9 cellular contexts compared by ENCODE assay signal in genomic region chr16:87570938-87571867, GRCh38. TPM values are rescaled to one million over a fixed set of nuclear protein-coding genes. Genes with fewer than 3 reads are reported as not detected.
DNase-seq lines count a peak whose midpoint lies in the region; ATAC-seq and TF ChIP-seq lines count a peak whose summit lies in the region.
"Had no signal": no experiment of that assay in that cellular context is flagged by ENCODE, and none has a peak within 500 bp of the region (broad histone marks: within the 10 kb centered on the region; RNA-seq: fewer than 3 reads in every experiment).

No MANE protein-coding gene starts in this region.

- POLR2A ChIA-PET in WTC11 (lab: Charles Lee), result interaction anchor here (0.6 kb wide), 1 partner anchor 164 kb away, joined by 8 read pairs; no protein-coding TSS in a partner anchor

- TF ChIP-seq CTCF in WTC11 (IDR thresholded peaks at IDR 0.05), result no peak

- H3K36me3 ChIP-seq in stomach smooth muscle (ENCODE audit: control insufficient read depth in 2 of 2, insufficient read depth in 2 of 2, low read length in 2 of 2), result no peaks in the 10 kb centered on the region

- no peaks in the 10 kb centered on the region; the same call in 1 of the 2 replicates for H3K27me3 Mint-ChIP-seq in WTC11 (ENCODE audit: low read depth)

- H3K4me3 ChIP-seq in stomach smooth muscle (ENCODE audit: low read length in 2 of 2), result no peak overlapping the region

- no peak overlapping the region for H3K4me3 Mint-ChIP-seq in WTC11

- H3K4me1 ChIP-seq in stomach smooth muscle (ENCODE audit: control insufficient read depth, insufficient read depth, low read length), result peaks cover 19% of the 10 kb centered on the region

- H3K27me3 ChIP-seq in stomach smooth muscle (ENCODE audit: control insufficient read depth in 1 of 2, insufficient read depth in 2 of 2, low read length in 2 of 2), result no peaks in the 10 kb centered on the region

- H3K36me3 Mint-ChIP-seq in WTC11, result no peaks in the 10 kb centered on the region

- CTCF ChIA-PET in WTC11 (lab: Charles Lee), result interaction anchor here (0.6 to 3.9 kb wide), 65 partner anchors 9 to 300 kb away, joined by 3 to 81 read pairs (median 5); partner anchors contain the start of gene JPH3

- ATAC-seq in WTC11, result peak; percentile 77
- ATAC-seq in GM19397 (IDR thresholded peaks at IDR 0.05; ENCODE audit: unreplicated experiment), result no peak

- peaks cover 13% of the 10 kb centered on the region for H3K9me3 Mint-ChIP-seq in WTC11

- H3K9me3 ChIP-seq in stomach smooth muscle (ENCODE audit: control insufficient read depth in 2 of 2, low read length in 2 of 2), result no peaks in the 10 kb centered on the region

- peaks cover 27% of the 10 kb centered on the region for H3K4me1 Mint-ChIP-seq in WTC11

- DNase-seq in AG20443 (ENCODE audit: low spot score), result peak; percentile 91
- DNase-seq in HCEC 1CT, result peak; percentile 65
- peak; percentile 85 for DNase-seq in WTC11 (ENCODE audit: low spot score)
- DNase-seq in hepatic stellate cell (ENCODE audit: low spot score), result peak; percentile 91
- no peak for DNase-seq in middle frontal gyrus (ENCODE audit: extremely low spot score, low spot score)
- DNase-seq in COLO829 (ENCODE audit: low spot score), result no peak

- H3K9ac ChIP-seq in stomach smooth muscle (ENCODE audit: low read length in 2 of 2), result no peak overlapping the region

- H3K27ac ChIP-seq in stomach smooth muscle (ENCODE audit: low read length), result peak overlapping the region; percentile 46
- H3K27ac ChIP-seq: HL-60 had no signal

- no peak overlapping the region for H3K27ac Mint-ChIP-seq in WTC11

TF ChIP-seq in WTC11, 78 proteins besides CTCF, POLR2A, EP300 and RAD21:
- TF ChIP-seq, protein P1, sequence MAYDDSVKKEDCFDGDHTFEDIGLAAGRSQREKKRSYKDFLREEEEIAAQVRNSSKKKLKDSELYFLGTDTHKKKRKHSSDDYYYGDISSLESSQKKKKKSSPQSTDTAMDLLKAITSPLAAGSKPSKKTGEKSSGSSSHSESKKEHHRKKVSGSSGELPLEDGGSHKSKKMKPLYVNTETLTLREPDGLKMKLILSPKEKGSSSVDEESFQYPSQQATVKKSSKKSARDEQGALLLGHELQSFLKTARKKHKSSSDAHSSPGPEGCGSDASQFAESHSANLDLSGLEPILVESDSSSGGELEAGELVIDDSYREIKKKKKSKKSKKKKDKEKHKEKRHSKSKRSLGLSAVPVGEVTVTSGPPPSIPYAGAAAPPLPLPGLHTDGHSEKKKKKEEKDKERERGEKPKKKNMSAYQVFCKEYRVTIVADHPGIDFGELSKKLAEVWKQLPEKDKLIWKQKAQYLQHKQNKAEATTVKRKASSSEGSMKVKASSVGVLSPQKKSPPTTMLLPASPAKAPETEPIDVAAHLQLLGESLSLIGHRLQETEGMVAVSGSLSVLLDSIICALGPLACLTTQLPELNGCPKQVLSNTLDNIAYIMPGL (CRISPR knock-in tag; IDR thresholded peaks at IDR 0.05), result 0 out of 2 replicates have a peak, but pooled peaks have one; percentile 28
- no peak for TF ChIP-seq CDX4 (CRISPR knock-in tag; IDR thresholded peaks at IDR 0.05; ENCODE audit: borderline replicate concordance)

RNA-seq across cellular contexts. Expression of gene JPH3, which starts 31.1 kb away (rescaled TPM):
- total RNA-seq in WTC11 (2021), result 37.9 to 41.2 TPM (median 39.0 TPM) in 3 replicates

Comparison
In these comparisons a context has a peak if more than half of its experiments do, and no peak if none do; other contexts are left out.
1. DNase-seq: peak in AG20443 (single experiment), HCEC 1CT (single experiment), WTC11 (single experiment) and hepatic stellate cell (single experiment); none in middle frontal gyrus (single experiment) and COLO829 (single experiment).